23 cellular contexts compared by ENCODE assay signal in the genomic region with DNA sequence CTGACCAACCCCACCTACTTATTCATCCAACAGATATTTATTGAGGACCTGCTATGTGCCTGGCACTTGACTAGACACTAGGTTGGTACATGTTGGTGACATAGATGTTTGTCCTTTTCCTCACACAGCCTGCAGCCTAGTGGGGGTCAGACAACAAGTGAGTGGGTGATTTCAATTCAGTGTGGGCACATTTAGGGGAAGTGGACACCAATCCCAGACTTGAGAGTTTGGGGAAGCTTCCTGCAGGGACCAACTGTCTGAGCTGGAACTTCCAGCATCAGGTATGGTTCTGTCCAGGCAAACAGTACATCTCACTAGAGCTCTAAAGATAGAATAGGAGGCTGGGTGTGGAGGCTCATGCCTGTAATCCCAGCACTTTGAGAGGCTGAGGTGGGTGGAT. TPM values are rescaled to one million over a fixed set of nuclear protein-coding genes. Genes with fewer than 3 reads are reported as not detected.
"Had no signal": no experiment of that assay in that cellular context is flagged by ENCODE, and none has a peak within 500 bp of the region (broad histone marks: within the 10 kb centered on the region; RNA-seq: fewer than 3 reads in every experiment).

No MANE protein-coding gene starts in this region.

- ATAC-seq: activated CD8-positive, alpha-beta memory T cell treated with anti-CD3 and anti-CD28 coated beads, Interleukin-2, amount 10 ng/mL, durations not matched to agents 7 days and 5 days; left lobe of liver had no signal

- H3K27ac Mint-ChIP-seq: activated CD8-positive, alpha-beta memory T cell treated with anti-CD3 and anti-CD28 coated beads, Interleukin-2, amount 10 ng/mL, durations not matched to agents 7 days and 5 days; activated T-helper 2 cell treated with anti-CD3 and anti-CD28 coated beads, Interferon-gamma antibody, Interleukin-2, Interleukin-4, amounts not matched to agents 10 μg/mL and 5 μg/mL and 100 μg/mL, durations not matched to agents 14 hours and 24 hours and 36 hours had no signal

- H3K36me3 Mint-ChIP-seq: activated CD8-positive, alpha-beta memory T cell treated with anti-CD3 and anti-CD28 coated beads, Interleukin-2, amount 10 ng/mL, durations not matched to agents 7 days and 5 days had no signal

- H3K4me3 Mint-ChIP-seq: activated CD8-positive, alpha-beta memory T cell treated with anti-CD3 and anti-CD28 coated beads, Interleukin-2, amount 10 ng/mL, durations not matched to agents 7 days and 5 days; activated naive CD4-positive, alpha-beta T cell treated with anti-CD3 and anti-CD28 coated beads for 36 hours had no signal

- H3K27me3 Mint-ChIP-seq: activated CD8-positive, alpha-beta memory T cell treated with anti-CD3 and anti-CD28 coated beads, Interleukin-2, amount 10 ng/mL, durations not matched to agents 7 days and 5 days had no signal

- H3K9me3 ChIP-seq: ascending aorta, prostate gland, right atrium auricular region, transverse colon, uterus had no signal

- H3K36me3 ChIP-seq: ascending aorta, prostate gland, right atrium auricular region, transverse colon, uterus had no signal

- H3K4me3 ChIP-seq: ascending aorta, coronary artery, prostate gland, right atrium auricular region, transverse colon, uterus had no signal

- H3K9me3 Mint-ChIP-seq: activated naive CD4-positive, alpha-beta T cell treated with anti-CD3 and anti-CD28 coated beads for 36 hours; activated T-helper 2 cell treated with anti-CD3 and anti-CD28 coated beads, Interferon-gamma antibody, Interleukin-2, Interleukin-4, amounts not matched to agents 10 μg/mL and 5 μg/mL and 100 μg/mL, durations not matched to agents 14 hours and 24 hours and 36 hours had no signal

- H3K27ac ChIP-seq: coronary artery, right atrium auricular region had no signal

- DNase-seq: activated CD8-positive, alpha-beta memory T cell treated with anti-CD3 and anti-CD28 coated beads, Interleukin-2, amount 10 ng/mL, durations not matched to agents 7 days and 5 days; activated naive CD4-positive, alpha-beta T cell treated with anti-CD3 and anti-CD28 coated beads for 36 hours; erythroblast; foreskin melanocyte; hypothalamus; kidney; mammary epithelial cell; stimulated activated CD4-positive, alpha-beta T cell treated with anti-CD3 and anti-CD28 coated beads, Interleukin-12 subunit alpha, Interleukin-12 subunit beta, amount 100 ng/mL, for 4 hours; stimulated activated CD4-positive, alpha-beta T cell treated with anti-CD3 and anti-CD28 coated beads, Interleukin-1b, Interleukin-23, amount 100 ng/mL, for 48 hours; stimulated activated CD8-positive, alpha-beta memory T cell treated with anti-CD3 and anti-CD28 coated beads, Interleukin-4, amount 100 ng/mL, for 48 hours; stimulated activated naive CD4-positive, alpha-beta T cell treated with Interleukin-2 at 50 U/mL for 16 hours; T-helper 9 cell; transverse colon; uterus had no signal

- H3K27me3 ChIP-seq: ascending aorta, right atrium auricular region, transverse colon, uterus had no signal

RNA-seq across cellular contexts. Expression of a gene that starts 24.5 kb away (rescaled TPM):
- total RNA-seq: activated CD8-positive, alpha-beta memory T cell treated with anti-CD3 and anti-CD28 coated beads, Interleukin-2, amount 10 ng/mL, durations not matched to agents 7 days and 5 days; activated T-helper 2 cell treated with anti-CD3 and anti-CD28 coated beads, Interferon-gamma antibody, Interleukin-2, Interleukin-4, amounts not matched to agents 10 μg/mL and 5 μg/mL and 100 μg/mL, durations not matched to agents 14 hours and 24 hours and 36 hours; ascending aorta; kidney; left lobe of liver; myocyte; prostate gland; right atrium auricular region; transverse colon; uterus had no signal

RNA-seq across cellular contexts. Expression of a gene that starts 40.0 kb away (rescaled TPM):
- total RNA-seq: activated CD8-positive, alpha-beta memory T cell treated with anti-CD3 and anti-CD28 coated beads, Interleukin-2, amount 10 ng/mL, durations not matched to agents 7 days and 5 days; activated naive CD4-positive, alpha-beta T cell treated with anti-CD3 and anti-CD28 coated beads for 36 hours; activated T-helper 2 cell treated with anti-CD3 and anti-CD28 coated beads, Interferon-gamma antibody, Interleukin-2, Interleukin-4, amounts not matched to agents 10 μg/mL and 5 μg/mL and 100 μg/mL, durations not matched to agents 14 hours and 24 hours and 36 hours; ascending aorta; kidney; left lobe of liver; mammary epithelial cell; myocyte; osteocyte; right atrium auricular region; transverse colon; uterus had no signal
- polyA plus RNA-seq: adipose tissue, mammary epithelial cell had no signal

RNA-seq across cellular contexts. Expression of a gene that starts 47.9 kb away (rescaled TPM):
- total RNA-seq: ascending aorta, mammary epithelial cell, myocyte, osteocyte had no signal
- polyA plus RNA-seq: mammary epithelial cell had no signal
